Comparison of ENCODE assay signal across 17 cellular contexts in the genomic region with DNA sequence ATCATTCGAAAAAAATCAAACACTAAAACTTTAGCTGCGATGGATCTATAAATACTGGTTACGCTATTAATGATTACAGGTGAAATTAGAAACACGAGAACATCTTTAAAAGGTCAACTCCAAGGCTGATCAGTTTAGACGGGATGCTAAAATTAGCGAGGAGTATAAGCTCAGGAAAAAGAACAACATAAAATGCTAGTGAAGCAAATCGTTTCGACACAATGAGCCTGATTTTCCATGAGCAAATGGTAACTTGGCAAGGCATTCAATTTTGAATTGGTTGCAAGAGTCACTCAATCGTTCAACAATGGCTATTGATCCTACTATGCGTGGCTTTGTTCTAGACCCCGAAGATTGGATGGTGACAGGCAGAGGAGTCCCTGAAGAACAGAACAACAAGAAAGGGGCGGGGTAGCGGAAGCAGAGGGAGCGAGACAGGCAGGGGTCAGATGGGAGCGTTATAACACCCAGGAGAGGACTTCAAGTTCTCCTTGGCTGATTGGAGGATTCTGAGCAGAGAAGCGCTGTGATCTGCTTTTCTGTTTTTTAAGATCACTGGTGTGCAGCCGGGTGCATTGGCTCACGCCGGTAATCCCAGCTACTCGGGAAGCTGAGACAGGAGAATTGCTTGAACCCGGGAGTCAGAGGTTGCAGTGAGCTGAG.
DNase-seq lines count a peak whose midpoint lies in the region; ATAC-seq, FAIRE-seq and TF ChIP-seq lines count a peak whose summit lies in the region.
"Had no signal": no experiment of that assay in that cellular context is flagged by ENCODE, and none has a peak within 500 bp of the region (broad histone marks: within the 10 kb centered on the region; RNA-seq: fewer than 3 reads in every experiment).

No MANE protein-coding gene starts in this region.

- H3K9me3 Mint-ChIP-seq in astrocyte (ENCODE audit: unreplicated experiment) (no peaks in the 10 kb centered on the region), type B pancreatic cell (peaks cover 4% of the 10 kb centered on the region)
- H3K9me3 Mint-ChIP-seq: activated CD8-positive, alpha-beta T cell treated with anti-CD3 and anti-CD28 coated beads for 36 hours; stimulated activated naive CD8-positive, alpha-beta T cell treated with anti-CD3 and anti-CD28 coated beads, Interleukin-15, amount 100 ng/mL, for 72 hours had no signal

- no peak for ATAC-seq in HepG2
- ATAC-seq: activated CD8-positive, alpha-beta T cell treated with anti-CD3 and anti-CD28 coated beads for 36 hours; gastroesophageal sphincter; stimulated activated naive CD8-positive, alpha-beta T cell treated with anti-CD3 and anti-CD28 coated beads, Interleukin-15, amount 100 ng/mL, for 72 hours had no signal

- no peaks in the 10 kb centered on the region for H3K36me3 Mint-ChIP-seq in astrocyte (ENCODE audit: low read depth, unreplicated experiment)
- H3K36me3 Mint-ChIP-seq in type B pancreatic cell = peaks cover 3% of the 10 kb centered on the region

- TF ChIP-seq RAD21 in liver (IDR thresholded peaks at IDR 0.05) = no peak
- no peak for TF ChIP-seq RAD21 in HepG2 (CRISPR knock-in tag; IDR thresholded peaks at IDR 0.05)

- H3K9me3 ChIP-seq in liver (ENCODE audit: control insufficient read depth in 4 of 4, low read length in 3 of 4) = no peaks in the 10 kb centered on the region
- H3K9me3 ChIP-seq in HepG2 (ENCODE audit: low read length) = no peaks in the 10 kb centered on the region
- no peaks in the 10 kb centered on the region for H3K9me3 ChIP-seq in astrocyte (ENCODE audit: insufficient read depth, low read depth, low read length)
- no peaks in the 10 kb centered on the region for H3K9me3 ChIP-seq in ovary
- H3K9me3 ChIP-seq: gastroesophageal sphincter, mucosa of descending colon had no signal

- H3K27ac ChIP-seq in liver (ENCODE audit: low read depth in 1 of 2, low read length in 2 of 2) (peak overlapping the region in 1 of 2 donors; percentile 9), HepG2 (ENCODE audit: extremely low read length, insufficient read depth, low read length) (no peak overlapping the region), astrocyte (ENCODE audit: low read depth, low read length) (no peak overlapping the region), ovary (no peak overlapping the region)
- H3K27ac ChIP-seq: gastroesophageal sphincter had no signal

- H3K4me1 ChIP-seq in liver (ENCODE audit: control insufficient read depth in 4 of 4, insufficient read depth in 4 of 4, low read length in 3 of 4) (peaks cover 2 to 10% (median 4%) of the 10 kb centered on the region in 4 donors), HepG2 (ENCODE audit: insufficient read depth, low read length) (no peaks in the 10 kb centered on the region), astrocyte (ENCODE audit: insufficient read depth, low read length) (no peaks in the 10 kb centered on the region), ovary (ENCODE audit: insufficient read depth) (no peaks in the 10 kb centered on the region)
- H3K4me1 ChIP-seq: gastroesophageal sphincter had no signal

- BruUV-seq in HepG2 (replicated peaks; lab: Mats Ljungman, UMichigan) = no TSS peak

- H3K4me3 Mint-ChIP-seq in astrocyte (ENCODE audit: unreplicated experiment) (peak overlapping the region; percentile 2), type B pancreatic cell (no peak overlapping the region)
- H3K4me3 Mint-ChIP-seq: activated CD8-positive, alpha-beta T cell treated with anti-CD3 and anti-CD28 coated beads for 36 hours; stimulated activated naive CD8-positive, alpha-beta T cell treated with anti-CD3 and anti-CD28 coated beads, Interleukin-15, amount 100 ng/mL, for 72 hours had no signal

- WGBS in liver = 78% methylated on average over 21 of the region's 21 CpGs
- 85% methylated on average over 21 of the region's 21 CpGs for WGBS in HepG2 (ENCODE audit: low lambda C conversion rate)
- 85 to 86% (median 86%) methylated on average over 21 of the region's 21 CpGs for WGBS in ovary, 3 donors

- H3K36me3 ChIP-seq in liver (ENCODE audit: control insufficient read depth in 4 of 4, insufficient read depth in 3 of 4, low read depth in 1 of 4, low read length in 3 of 4) (peaks cover 0 to 4% (median 1%) of the 10 kb centered on the region in 4 donors), HepG2 (replicated peaks in 1 of 2; ENCODE audit: control insufficient read depth in 1 of 2, insufficient read depth in 2 of 2, low read length in 2 of 2) (no peaks in the 10 kb centered on the region), astrocyte (ENCODE audit: insufficient read depth, low read length) (no peaks in the 10 kb centered on the region), ovary (no peaks in the 10 kb centered on the region)
- H3K36me3 ChIP-seq: gastroesophageal sphincter had no signal

- H3K4me3 ChIP-seq in liver (ENCODE audit: low read depth in 1 of 3, low read length in 3 of 3) (no peak overlapping the region), HepG2 (replicated peaks in 1 of 3; ENCODE audit: insufficient read depth in 1 of 3, low read depth in 2 of 3, low read length in 3 of 3) (no peak overlapping the region), astrocyte (ENCODE audit: insufficient read depth, low read depth, low read length) (no peak overlapping the region), ovary (no peak overlapping the region)
- H3K4me3 ChIP-seq: gastroesophageal sphincter, mucosa of descending colon had no signal

- intact Hi-C loops in HepG2 (cut with micrococcal nuclease; ENCODE audit: unreplicated experiment) (no loop called here), ovary (cut with DNase I) (no loop called here)

- no peak for FAIRE-seq in HepG2 (lab: Jason Lieb, UNC)
- FAIRE-seq in astrocyte (lab: Jason Lieb, UNC) = no peak

- POLR2A ChIA-PET in HepG2 (lab: Yijun Ruan, JAX) = no interaction called here

- no peak overlapping the region for H3K27ac Mint-ChIP-seq in astrocyte (ENCODE audit: unreplicated experiment)
- peak overlapping the region; percentile 4 for H3K27ac Mint-ChIP-seq in type B pancreatic cell
- H3K27ac Mint-ChIP-seq: activated CD8-positive, alpha-beta T cell treated with anti-CD3 and anti-CD28 coated beads for 36 hours; activated T-helper 2 cell treated with anti-CD3 and anti-CD28 coated beads, Interferon-gamma antibody, Interleukin-2, Interleukin-4, amounts not matched to agents 10 μg/mL and 5 μg/mL and 100 μg/mL, durations not matched to agents 14 hours and 24 hours and 36 hours; stimulated activated naive CD8-positive, alpha-beta T cell treated with anti-CD3 and anti-CD28 coated beads, Interleukin-15, amount 100 ng/mL, for 72 hours had no signal

- in situ Hi-C loops in HepG2 (cut with HindIII; ENCODE audit: extremely low pct_ligation_motif_present, low pct_unique_long_range_greater_than_20kb) = no loop called here

- H2AFZ ChIP-seq in HepG2 (ENCODE audit: low read length) = no peak overlapping the region
- H2AFZ ChIP-seq in astrocyte (ENCODE audit: low read depth, low read length) = no peak overlapping the region

- TF ChIP-seq POLR2A in HepG2 (IDR thresholded peaks at IDR 0.05; ENCODE audit: insufficient read depth in 1 of 2, low read depth in 2 of 2, low read length in 2 of 2) (no peak), ovary (IDR thresholded peaks at IDR 0.05) (no peak)

- H3K4me1 Mint-ChIP-seq in astrocyte (ENCODE audit: low read depth, unreplicated experiment) = peaks cover 5% of the 10 kb centered on the region
- peaks cover 14% of the 10 kb centered on the region for H3K4me1 Mint-ChIP-seq in type B pancreatic cell (ENCODE audit: unreplicated experiment)
- H3K4me1 Mint-ChIP-seq: stimulated activated naive CD8-positive, alpha-beta T cell treated with anti-CD3 and anti-CD28 coated beads, Interleukin-15, amount 100 ng/mL, for 72 hours had no signal

- H3K27me3 ChIP-seq in liver (ENCODE audit: control insufficient read depth in 4 of 4, insufficient read depth in 4 of 4, low read length in 3 of 4) (no peaks in the 10 kb centered on the region), HepG2 (ENCODE audit: control insufficient read depth in 1 of 2, insufficient read depth in 2 of 2, low read length in 2 of 2) (no peaks in the 10 kb centered on the region), astrocyte (ENCODE audit: insufficient read depth, low read length) (peaks cover 4% of the 10 kb centered on the region), ovary (no peaks in the 10 kb centered on the region)

- DNase-seq in HepG2 (ENCODE audit: low spot score) (no peak), astrocyte (ENCODE audit: low read depth) (no peak), left kidney (ENCODE audit: low read depth, low spot score) (peak; percentile 72), type B pancreatic cell (ENCODE audit: extremely low spot score, unreplicated experiment) (no peak), NCI-H524 treated with DMSO at 0.1 percent for 48 hours (lab: John Stamatoyannopoulos, UW) (no peak), NCI-H2107 (lab: John Stamatoyannopoulos, UW) (no peak), ovary (no peak)
- DNase-seq: activated CD8-positive, alpha-beta T cell treated with anti-CD3 and anti-CD28 coated beads for 36 hours; GDM1; KG1; mucosa of descending colon; NCI-H526 treated with DMSO at 0.1 percent for 48 hours; posterior cingulate gyrus; stimulated activated naive CD8-positive, alpha-beta T cell treated with anti-CD3 and anti-CD28 coated beads, Interleukin-15, amount 100 ng/mL, for 72 hours had no signal

- H3K4me2 ChIP-seq in HepG2 (ENCODE audit: low read depth, low read length) = no peak overlapping the region
- peak overlapping the region; percentile 54 for H3K4me2 ChIP-seq in astrocyte (ENCODE audit: low read length)

- H3K9ac ChIP-seq in liver (ENCODE audit: low read depth in 1 of 2, low read length in 2 of 2) = no peak overlapping the region
- no peak overlapping the region for H3K9ac ChIP-seq in HepG2 (ENCODE audit: insufficient read depth, low read depth, low read length)
- H3K9ac ChIP-seq in astrocyte (ENCODE audit: low read length) = no peak overlapping the region

- H4K20me1 ChIP-seq in HepG2 (ENCODE audit: insufficient read depth, low read length) (no peaks in the 10 kb centered on the region), astrocyte (ENCODE audit: insufficient read depth, low read length) (no peaks in the 10 kb centered on the region)

- TF ChIP-seq CTCF in liver (IDR thresholded peaks at IDR 0.05; ENCODE audit: low read depth, low read length, missing input control) (no peak), HepG2 (CRISPR knock-in tag; IDR thresholded peaks at IDR 0.05) (no peak), astrocyte (IDR thresholded peaks at IDR 0.05; ENCODE audit: insufficient read depth, low read depth, low read length) (no peak), type B pancreatic cell (conservative IDR thresholded peaks at IDR 0.05) (no peak), ovary (IDR thresholded peaks at IDR 0.05) (no peak)

- CTCF ChIA-PET in HepG2 (lab: Yijun Ruan, JAX; ENCODE audit: low intra/inter-chr PET ratio, low total read pairs) = no interaction called here

- H3K27me3 Mint-ChIP-seq in astrocyte (ENCODE audit: low read depth, unreplicated experiment) (no peaks in the 10 kb centered on the region), type B pancreatic cell (no peaks in the 10 kb centered on the region)

- TF ChIP-seq EP300 in HepG2 (IDR thresholded peaks at IDR 0.05; ENCODE audit: low read depth in 2 of 2, low read length in 2 of 2) = no peak
- no peak for TF ChIP-seq EP300 in HepG2 (CRISPR knock-in tag; IDR thresholded peaks at IDR 0.05; ENCODE audit: borderline replicate concordance)
- no peak for TF ChIP-seq EP300 in ovary (IDR thresholded peaks at IDR 0.05)

- H3K79me2 ChIP-seq in HepG2 (ENCODE audit: insufficient read depth, low read length) (no peaks in the 10 kb centered on the region), astrocyte (ENCODE audit: insufficient read depth, low read length) (no peaks in the 10 kb centered on the region)
